Comparison of ENCODE assay signal across 8 cellular contexts in genomic region chr15:74620636-74621545, GRCh38. TPM values are rescaled to one million over a fixed set of nuclear protein-coding genes. Genes with fewer than 3 reads are reported as not detected.
DNase-seq lines count a peak whose midpoint lies in the region; ATAC-seq and TF ChIP-seq lines count a peak whose summit lies in the region.

No MANE protein-coding gene starts in this region.

- no peaks in the 10 kb centered on the region for H3K9me3 Mint-ChIP-seq in nephron progenitor cell

- no peaks in the 10 kb centered on the region for H3K9me3 ChIP-seq in PC-3 (ENCODE audit: low read length)
- H3K9me3 ChIP-seq in esophagus squamous epithelium, result no peaks in the 10 kb centered on the region
- H3K9me3 ChIP-seq in subcutaneous abdominal adipose tissue (ENCODE audit: control insufficient read depth in 5 of 5, low read length in 5 of 5), result no peaks in the 10 kb centered on the region

- no peak for TF ChIP-seq POLR2A in esophagus squamous epithelium (IDR thresholded peaks at IDR 0.05)

- POLR2A ChIA-PET in PC-3 (lab: Charles Lee; ENCODE audit: unreplicated experiment), result no interaction called here

- H4K20me1 ChIP-seq in PC-3 (ENCODE audit: low read length), result peaks cover 44% of the 10 kb centered on the region

- peaks cover 42% of the 10 kb centered on the region for H3K4me1 Mint-ChIP-seq in nephron progenitor cell

- no peak overlapping the region for H3K4me3 Mint-ChIP-seq in nephron progenitor cell

- 39 to 66% methylated on average over 14 to 17 of the region's 23 CpGs for WGBS in esophagus squamous epithelium, 2 donors

- no peak overlapping the region for H3K9ac ChIP-seq in PC-3 (ENCODE audit: low read length)
- peak overlapping the region in 1 of 5 donors; percentile 49 for H3K9ac ChIP-seq in subcutaneous abdominal adipose tissue (ENCODE audit: low read length in 5 of 5)

- DNase-seq in GM03348 (ENCODE audit: low spot score) (peak; percentile 88), PC-3 (peak; percentile 75), esophagus squamous epithelium (lab: John Stamatoyannopoulos, UW) (no peak), nephron progenitor cell (peak; percentile 68)
- DNase-seq in activated T-cell treated with anti-CD3 and anti-CD28 coated beads, Interleukin-2, amount 50 U/mL, for 1 hour, result peak; percentile 72

- BruUV-seq in PC-3 (replicated peaks; lab: Mats Ljungman, UMichigan), result no TSS peak

- peak overlapping the region; percentile 70 for H3K27ac Mint-ChIP-seq in nephron progenitor cell

- CTCF ChIA-PET in PC-3 (lab: Charles Lee), result no interaction called here

- no peaks in the 10 kb centered on the region for H3K9me2 ChIP-seq in PC-3 (replicated peaks; ENCODE audit: low read length)

- no peaks in the 10 kb centered on the region for H3K27me3 ChIP-seq in PC-3 (ENCODE audit: low read length)
- no peaks in the 10 kb centered on the region for H3K27me3 ChIP-seq in esophagus squamous epithelium
- no peaks in the 10 kb centered on the region for H3K27me3 ChIP-seq in subcutaneous abdominal adipose tissue (ENCODE audit: control insufficient read depth in 5 of 5, insufficient read depth in 4 of 5, low read length in 5 of 5)

- intact Hi-C loops in PC-3 (cut with micrococcal nuclease) (no loop called here), esophagus squamous epithelium (cut with DNase I) (loop anchor here (5.0 kb wide), 1 partner anchor 244 kb away; no protein-coding TSS in a partner anchor)

- no peak overlapping the region for H2AFZ ChIP-seq in PC-3 (ENCODE audit: low read length)

- ATAC-seq in HG03135 (IDR thresholded peaks at IDR 0.05; ENCODE audit: unreplicated experiment), result peak; percentile 45
- peak; percentile 71 for ATAC-seq in PC-3
- ATAC-seq in GM19351 (IDR thresholded peaks at IDR 0.05; ENCODE audit: unreplicated experiment), result no peak

- no peak overlapping the region for H3K4me2 ChIP-seq in PC-3 (ENCODE audit: low read length)

- H3F3A ChIP-seq in PC-3 (ENCODE audit: low read length, unreplicated experiment), result no peaks in the 10 kb centered on the region

- H3K4me3 ChIP-seq in PC-3 (ENCODE audit: low read length) (no peak overlapping the region), esophagus squamous epithelium (no peak overlapping the region), subcutaneous abdominal adipose tissue (ENCODE audit: low read depth in 1 of 5, low read length in 5 of 5) (no peak overlapping the region)

- peaks cover 16% of the 10 kb centered on the region for H3K4me1 ChIP-seq in PC-3 (ENCODE audit: insufficient read depth, low read length)
- H3K4me1 ChIP-seq in esophagus squamous epithelium, result peaks cover 31 to 59% (median 33%) of the 10 kb centered on the region in 3 donors
- H3K4me1 ChIP-seq in subcutaneous abdominal adipose tissue (ENCODE audit: control insufficient read depth in 5 of 5, insufficient read depth in 5 of 5, low read length in 5 of 5), result peaks cover 9 to 56% (median 47%) of the 10 kb centered on the region in 5 donors

- peaks cover 52% of the 10 kb centered on the region for H3K36me3 Mint-ChIP-seq in nephron progenitor cell (ENCODE audit: low read depth)

- H3K79me2 ChIP-seq in PC-3 (ENCODE audit: low read length), result peaks cover 66% of the 10 kb centered on the region

- H3K27ac ChIP-seq in PC-3 (ENCODE audit: low read length) (no peak overlapping the region), esophagus squamous epithelium (no peak overlapping the region), subcutaneous abdominal adipose tissue (ENCODE audit: low read depth, low read length) (peak overlapping the region; percentile 46)

- H3K27me3 Mint-ChIP-seq in nephron progenitor cell (ENCODE audit: low read depth, poor library complexity), result peaks cover 6% of the 10 kb centered on the region

- peak; percentile 98 for TF ChIP-seq CTCF in PC-3 (conservative IDR thresholded peaks at IDR 0.05; ENCODE audit: low read depth, low read length)
- peak; percentile 66 to 93 (median 78) for TF ChIP-seq CTCF in esophagus squamous epithelium (IDR thresholded peaks at IDR 0.05)
- TF ChIP-seq CTCF in nephron progenitor cell (IDR thresholded peaks at IDR 0.05), result peak; percentile 71

- H3K36me3 ChIP-seq in PC-3 (ENCODE audit: low read depth, low read length) (peaks cover 63% of the 10 kb centered on the region), esophagus squamous epithelium (peaks cover 55 to 77% (median 59%) of the 10 kb centered on the region in 3 donors), subcutaneous abdominal adipose tissue (ENCODE audit: control insufficient read depth in 5 of 5, insufficient read depth in 5 of 5, low read length in 5 of 5) (peaks cover 0 to 75% (median 70%) of the 10 kb centered on the region in 5 donors)

RNA-seq across cellular contexts. Expression of gene CLK3, which starts 5.3 kb away (rescaled TPM):
- 56.2 and 64.1 TPM in 2 replicates for total RNA-seq in PC-3 (2014; rRNA removed)
- total RNA-seq in esophagus squamous epithelium, result 100 to 1,000 TPM in 1 of 4 donors, 10 to 100 TPM in 3; 46.8 to 105 (median 58.0) TPM
